In the genomic region with DNA sequence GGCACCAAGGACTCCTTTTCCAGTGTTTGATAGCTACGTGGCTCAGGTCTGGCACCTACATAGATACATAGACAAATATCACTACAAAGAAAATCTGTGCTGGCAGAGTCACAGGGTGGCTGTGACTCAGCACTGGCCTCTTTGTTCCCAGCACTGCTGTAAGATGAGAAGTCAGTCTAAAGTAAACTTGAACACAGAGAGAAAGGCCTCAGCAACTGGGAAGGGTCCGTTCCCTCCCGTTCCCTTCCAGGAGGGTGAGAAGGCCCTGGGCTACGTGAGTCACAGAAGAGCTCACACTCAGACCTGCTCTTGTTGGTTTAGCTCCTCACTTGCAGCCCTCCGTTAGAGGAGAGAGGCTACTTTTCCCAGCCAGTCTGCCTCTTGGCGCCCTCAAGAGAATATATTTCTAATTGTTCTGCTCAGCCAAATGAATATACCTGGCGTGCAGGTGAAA, we compare ENCODE assay signal across 1 cellular context.
A peak's percentile ranks its signal among the peaks of the same experiment; 100 is the strongest.
TF ChIP-seq lines count a peak whose summit lies in the region.

No MANE protein-coding gene starts in this region.

TF ChIP-seq in A549, 52 proteins besides CTCF, POLR2A, EP300 and RAD21 (continued from another document):
- TF ChIP-seq NR3C1 (IDR thresholded peaks at IDR 0.05) (no peak; the same call in 2 of the 3 replicates), MYC (IDR thresholded peaks at IDR 0.05; ENCODE audit: borderline replicate concordance, low read length) (no peak; the same call in 1 of the 2 replicates), GATA3 (IDR thresholded peaks at IDR 0.05; ENCODE audit: borderline replicate concordance) (peak; percentile 95), NPAS2 (CRISPR knock-in tag; IDR thresholded peaks at IDR 0.05; ENCODE audit: borderline replicate concordance) (no peak), JUNB (IDR thresholded peaks at IDR 0.05) (peak; percentile 98), RCOR1 (IDR thresholded peaks at IDR 0.05; ENCODE audit: low read depth, low read length) (no peak), FOSL2 (IDR thresholded peaks at IDR 0.05) (peak; percentile 97), FOSL2 (CRISPR knock-in tag; IDR thresholded peaks at IDR 0.05) (peak; percentile 98), ZSCAN20 (CRISPR knock-in tag; IDR thresholded peaks at IDR 0.05) (no peak), CBX8 (IDR thresholded peaks at IDR 0.05) (no peak), CBX2 (IDR thresholded peaks at IDR 0.05; ENCODE audit: borderline replicate concordance, low read depth) (no peak), HEYL (CRISPR knock-in tag; IDR thresholded peaks at IDR 0.05) (no peak), HOXB5 (CRISPR knock-in tag; IDR thresholded peaks at IDR 0.05) (0 out of 2 replicates have a peak, but pooled peaks have one; percentile 17), HOXB13 (CRISPR knock-in tag; IDR thresholded peaks at IDR 0.05; ENCODE audit: low read depth) (0 out of 2 replicates have a peak, but pooled peaks have one; percentile 25), POLR2AphosphoS2 (conservative IDR thresholded peaks at IDR 0.05; ENCODE audit: low read length) (peak; percentile 91), MAFK (IDR thresholded peaks at IDR 0.05; ENCODE audit: partially characterized antibody) (peak; percentile 97), ZNF302 (CRISPR knock-in tag; IDR thresholded peaks at IDR 0.05) (no peak), SREBF2 (IDR thresholded peaks at IDR 0.05) (no peak), TFCP2L1 (CRISPR knock-in tag; IDR thresholded peaks at IDR 0.05) (0 out of 2 replicates have a peak, but pooled peaks have one; percentile 39), MAZ (IDR thresholded peaks at IDR 0.05; ENCODE audit: borderline replicate concordance, low read depth, low read length) (no peak), NFE2L2 (conservative IDR thresholded peaks at IDR 0.05; ENCODE audit: low read length) (peak; percentile 74), RFX5 (IDR thresholded peaks at IDR 0.05) (peak; percentile 60; the same call in 1 of the 2 replicates), PHF8 (IDR thresholded peaks at IDR 0.05; ENCODE audit: borderline replicate concordance, low read depth) (no peak), FOXS1 (CRISPR knock-in tag; IDR thresholded peaks at IDR 0.05) (peak; percentile 75; the same call in 1 of the 2 replicates), EHF (CRISPR knock-in tag; IDR thresholded peaks at IDR 0.05) (no peak; the same call in 1 of the 2 replicates), HOXA7 (CRISPR knock-in tag; IDR thresholded peaks at IDR 0.05) (peak; percentile 38; the same call in 1 of the 2 replicates), EHMT2 (IDR thresholded peaks at IDR 0.05; ENCODE audit: low read depth) (no peak), FOSB (CRISPR knock-in tag; IDR thresholded peaks at IDR 0.05) (no peak; the same call in none of the 2 replicates), RARB (CRISPR knock-in tag; IDR thresholded peaks at IDR 0.05) (peak; percentile 14; the same call in 1 of the 2 replicates), RNF2 (IDR thresholded peaks at IDR 0.05; ENCODE audit: borderline replicate concordance, low read depth) (no peak), KDM5A (IDR thresholded peaks at IDR 0.05) (no peak), BHLHE40 (IDR thresholded peaks at IDR 0.05; ENCODE audit: low read depth, low read length) (no peak), JUN (IDR thresholded peaks at IDR 0.05) (peak; percentile 98), SMC3 (IDR thresholded peaks at IDR 0.05) (peak; percentile 65)
- TF ChIP-seq, protein P1, sequence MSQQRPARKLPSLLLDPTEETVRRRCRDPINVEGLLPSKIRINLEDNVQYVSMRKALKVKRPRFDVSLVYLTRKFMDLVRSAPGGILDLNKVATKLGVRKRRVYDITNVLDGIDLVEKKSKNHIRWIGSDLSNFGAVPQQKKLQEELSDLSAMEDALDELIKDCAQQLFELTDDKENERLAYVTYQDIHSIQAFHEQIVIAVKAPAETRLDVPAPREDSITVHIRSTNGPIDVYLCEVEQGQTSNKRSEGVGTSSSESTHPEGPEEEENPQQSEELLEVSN (IDR thresholded peaks at IDR 0.05; ENCODE audit: borderline replicate concordance, low read depth) = peak; percentile 77; the same call in 1 of the 2 replicates
- TF ChIP-seq, protein P2, sequence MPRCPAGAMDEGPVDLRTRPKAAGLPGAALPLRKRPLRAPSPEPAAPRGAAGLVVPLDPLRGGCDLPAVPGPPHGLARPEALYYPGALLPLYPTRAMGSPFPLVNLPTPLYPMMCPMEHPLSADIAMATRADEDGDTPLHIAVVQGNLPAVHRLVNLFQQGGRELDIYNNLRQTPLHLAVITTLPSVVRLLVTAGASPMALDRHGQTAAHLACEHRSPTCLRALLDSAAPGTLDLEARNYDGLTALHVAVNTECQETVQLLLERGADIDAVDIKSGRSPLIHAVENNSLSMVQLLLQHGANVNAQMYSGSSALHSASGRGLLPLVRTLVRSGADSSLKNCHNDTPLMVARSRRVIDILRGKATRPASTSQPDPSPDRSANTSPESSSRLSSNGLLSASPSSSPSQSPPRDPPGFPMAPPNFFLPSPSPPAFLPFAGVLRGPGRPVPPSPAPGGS (IDR thresholded peaks at IDR 0.05) = peak; percentile 82; the same call in 2 of the 3 replicates
- TF ChIP-seq, protein P3, sequence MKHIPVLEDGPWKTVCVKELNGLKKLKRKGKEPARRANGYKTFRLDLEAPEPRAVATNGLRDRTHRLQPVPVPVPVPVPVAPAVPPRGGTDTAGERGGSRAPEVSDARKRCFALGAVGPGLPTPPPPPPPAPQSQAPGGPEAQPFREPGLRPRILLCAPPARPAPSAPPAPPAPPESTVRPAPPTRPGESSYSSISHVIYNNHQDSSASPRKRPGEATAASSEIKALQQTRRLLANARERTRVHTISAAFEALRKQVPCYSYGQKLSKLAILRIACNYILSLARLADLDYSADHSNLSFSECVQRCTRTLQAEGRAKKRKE (CRISPR knock-in tag; IDR thresholded peaks at IDR 0.05; ENCODE audit: low read depth) = peak; percentile 34; the same call in 1 of the 2 replicates
- TF ChIP-seq, protein P4, sequence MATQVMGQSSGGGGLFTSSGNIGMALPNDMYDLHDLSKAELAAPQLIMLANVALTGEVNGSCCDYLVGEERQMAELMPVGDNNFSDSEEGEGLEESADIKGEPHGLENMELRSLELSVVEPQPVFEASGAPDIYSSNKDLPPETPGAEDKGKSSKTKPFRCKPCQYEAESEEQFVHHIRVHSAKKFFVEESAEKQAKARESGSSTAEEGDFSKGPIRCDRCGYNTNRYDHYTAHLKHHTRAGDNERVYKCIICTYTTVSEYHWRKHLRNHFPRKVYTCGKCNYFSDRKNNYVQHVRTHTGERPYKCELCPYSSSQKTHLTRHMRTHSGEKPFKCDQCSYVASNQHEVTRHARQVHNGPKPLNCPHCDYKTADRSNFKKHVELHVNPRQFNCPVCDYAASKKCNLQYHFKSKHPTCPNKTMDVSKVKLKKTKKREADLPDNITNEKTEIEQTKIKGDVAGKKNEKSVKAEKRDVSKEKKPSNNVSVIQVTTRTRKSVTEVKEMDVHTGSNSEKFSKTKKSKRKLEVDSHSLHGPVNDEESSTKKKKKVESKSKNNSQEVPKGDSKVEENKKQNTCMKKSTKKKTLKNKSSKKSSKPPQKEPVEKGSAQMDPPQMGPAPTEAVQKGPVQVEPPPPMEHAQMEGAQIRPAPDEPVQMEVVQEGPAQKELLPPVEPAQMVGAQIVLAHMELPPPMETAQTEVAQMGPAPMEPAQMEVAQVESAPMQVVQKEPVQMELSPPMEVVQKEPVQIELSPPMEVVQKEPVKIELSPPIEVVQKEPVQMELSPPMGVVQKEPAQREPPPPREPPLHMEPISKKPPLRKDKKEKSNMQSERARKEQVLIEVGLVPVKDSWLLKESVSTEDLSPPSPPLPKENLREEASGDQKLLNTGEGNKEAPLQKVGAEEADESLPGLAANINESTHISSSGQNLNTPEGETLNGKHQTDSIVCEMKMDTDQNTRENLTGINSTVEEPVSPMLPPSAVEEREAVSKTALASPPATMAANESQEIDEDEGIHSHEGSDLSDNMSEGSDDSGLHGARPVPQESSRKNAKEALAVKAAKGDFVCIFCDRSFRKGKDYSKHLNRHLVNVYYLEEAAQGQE (IDR thresholded peaks at IDR 0.05) = no peak
- TF ChIP-seq, protein P5, sequence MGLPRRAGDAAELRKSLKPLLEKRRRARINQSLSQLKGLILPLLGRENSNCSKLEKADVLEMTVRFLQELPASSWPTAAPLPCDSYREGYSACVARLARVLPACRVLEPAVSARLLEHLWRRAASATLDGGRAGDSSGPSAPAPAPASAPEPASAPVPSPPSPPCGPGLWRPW (IDR thresholded peaks at IDR 0.05) = no peak
- TF ChIP-seq, protein P6, sequence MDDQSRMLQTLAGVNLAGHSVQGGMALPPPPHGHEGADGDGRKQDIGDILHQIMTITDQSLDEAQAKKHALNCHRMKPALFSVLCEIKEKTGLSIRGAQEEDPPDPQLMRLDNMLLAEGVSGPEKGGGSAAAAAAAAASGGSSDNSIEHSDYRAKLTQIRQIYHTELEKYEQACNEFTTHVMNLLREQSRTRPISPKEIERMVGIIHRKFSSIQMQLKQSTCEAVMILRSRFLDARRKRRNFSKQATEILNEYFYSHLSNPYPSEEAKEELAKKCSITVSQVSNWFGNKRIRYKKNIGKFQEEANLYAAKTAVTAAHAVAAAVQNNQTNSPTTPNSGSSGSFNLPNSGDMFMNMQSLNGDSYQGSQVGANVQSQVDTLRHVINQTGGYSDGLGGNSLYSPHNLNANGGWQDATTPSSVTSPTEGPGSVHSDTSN (IDR thresholded peaks at IDR 0.05) = peak; percentile 77; the same call in 1 of the 2 replicates
- TF ChIP-seq, protein P7, sequence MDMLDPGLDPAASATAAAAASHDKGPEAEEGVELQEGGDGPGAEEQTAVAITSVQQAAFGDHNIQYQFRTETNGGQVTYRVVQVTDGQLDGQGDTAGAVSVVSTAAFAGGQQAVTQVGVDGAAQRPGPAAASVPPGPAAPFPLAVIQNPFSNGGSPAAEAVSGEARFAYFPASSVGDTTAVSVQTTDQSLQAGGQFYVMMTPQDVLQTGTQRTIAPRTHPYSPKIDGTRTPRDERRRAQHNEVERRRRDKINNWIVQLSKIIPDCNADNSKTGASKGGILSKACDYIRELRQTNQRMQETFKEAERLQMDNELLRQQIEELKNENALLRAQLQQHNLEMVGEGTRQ (IDR thresholded peaks at IDR 0.05) = no peak
